1 cellular context compared by ENCODE assay signal in genomic region chr1:116412480-116412798, GRCh38.
TF ChIP-seq lines count a peak whose summit lies in the region.

No MANE protein-coding gene starts in this region.

TF ChIP-seq in HepG2, 621 proteins besides CTCF, POLR2A, EP300 and RAD21 (continued from another document and continues in another):
- TF ChIP-seq NR0B2 (CRISPR knock-in tag; IDR thresholded peaks at IDR 0.05) = no peak
- no peak for TF ChIP-seq RBAK (CRISPR knock-in tag; IDR thresholded peaks at IDR 0.05)
- no peak for TF ChIP-seq KLF12 (CRISPR knock-in tag; IDR thresholded peaks at IDR 0.05; ENCODE audit: borderline replicate concordance)
- no peak for TF ChIP-seq SCMH1 (CRISPR knock-in tag; IDR thresholded peaks at IDR 0.05; ENCODE audit: borderline replicate concordance)
- TF ChIP-seq TARDBP (CRISPR knock-in tag; IDR thresholded peaks at IDR 0.05) = peak; percentile 42; the same call in 1 of the 2 replicates
- TF ChIP-seq SPEN (CRISPR knock-in tag; IDR thresholded peaks at IDR 0.05; ENCODE audit: low read depth) = no peak
- no peak for TF ChIP-seq GMEB1 (CRISPR knock-in tag; IDR thresholded peaks at IDR 0.05; ENCODE audit: borderline replicate concordance)
- no peak for TF ChIP-seq ZNF512B (CRISPR knock-in tag; IDR thresholded peaks at IDR 0.05; ENCODE audit: borderline replicate concordance)
- TF ChIP-seq ZNF296 (CRISPR knock-in tag; conservative IDR thresholded peaks at IDR 0.05) = no peak
- TF ChIP-seq TCF7 (IDR thresholded peaks at IDR 0.05; ENCODE audit: low read depth) = no peak
- no peak for TF ChIP-seq SKIL (CRISPR knock-in tag; IDR thresholded peaks at IDR 0.05; ENCODE audit: borderline replicate concordance)
- no peak for TF ChIP-seq SKI (IDR thresholded peaks at IDR 0.05; ENCODE audit: partially characterized antibody)
- TF ChIP-seq ARID4A (CRISPR knock-in tag; IDR thresholded peaks at IDR 0.05; ENCODE audit: borderline replicate concordance) = no peak
- TF ChIP-seq PRDM4 (CRISPR knock-in tag; IDR thresholded peaks at IDR 0.05; ENCODE audit: borderline replicate concordance) = no peak
- no peak for TF ChIP-seq ZNF546 (CRISPR knock-in tag; conservative IDR thresholded peaks at IDR 0.05)
- TF ChIP-seq ZFAT (CRISPR knock-in tag; conservative IDR thresholded peaks at IDR 0.05) = no peak
- TF ChIP-seq ZFP36 (IDR thresholded peaks at IDR 0.05; ENCODE audit: borderline replicate concordance, low read depth, low read length, partially characterized antibody) = no peak
- 0 out of 2 replicates have a peak, but pooled peaks have one; percentile 6 for TF ChIP-seq MEIS1 (CRISPR knock-in tag; IDR thresholded peaks at IDR 0.05; ENCODE audit: borderline replicate concordance)
- no peak for TF ChIP-seq GZF1 (CRISPR knock-in tag; IDR thresholded peaks at IDR 0.05)
- no peak for TF ChIP-seq SMAD1 (CRISPR knock-in tag; IDR thresholded peaks at IDR 0.05; ENCODE audit: borderline replicate concordance, low read depth)
- 0 out of 2 replicates have a peak, but pooled peaks have one; percentile 3 for TF ChIP-seq HNRNPUL1 (IDR thresholded peaks at IDR 0.05; ENCODE audit: low read depth, low read length)
- TF ChIP-seq ZC3H4 (CRISPR knock-in tag; IDR thresholded peaks at IDR 0.05; ENCODE audit: borderline replicate concordance) = no peak
- 0 out of 3 replicates have a peak, but pooled peaks have one; percentile 2 for TF ChIP-seq MXI1 (IDR thresholded peaks at IDR 0.05; ENCODE audit: borderline replicate concordance, low read depth, low read length)
- no peak for TF ChIP-seq MBD4 (IDR thresholded peaks at IDR 0.05; ENCODE audit: borderline replicate concordance, low read length)
- TF ChIP-seq ZNF883 (CRISPR knock-in tag; IDR thresholded peaks at IDR 0.05; ENCODE audit: not compliant biosample characterization) = no peak
- no peak for TF ChIP-seq ATF3 (CRISPR knock-in tag; IDR thresholded peaks at IDR 0.05)
- 0 out of 2 replicates have a peak, but pooled peaks have one; percentile 52 for TF ChIP-seq SMYD3 (CRISPR knock-in tag; IDR thresholded peaks at IDR 0.05)
- TF ChIP-seq IRF9 (CRISPR knock-in tag; IDR thresholded peaks at IDR 0.05; ENCODE audit: borderline replicate concordance) = no peak
- no peak for TF ChIP-seq AHR (CRISPR knock-in tag; IDR thresholded peaks at IDR 0.05)
- no peak for TF ChIP-seq ZNF253 (CRISPR knock-in tag; IDR thresholded peaks at IDR 0.05; ENCODE audit: borderline replicate concordance)
- no peak for TF ChIP-seq ATM (IDR thresholded peaks at IDR 0.05; ENCODE audit: borderline replicate concordance)
- TF ChIP-seq NFYC (CRISPR knock-in tag; IDR thresholded peaks at IDR 0.05) = no peak
- TF ChIP-seq ZNF136 (CRISPR knock-in tag; IDR thresholded peaks at IDR 0.05; ENCODE audit: low read depth) = no peak
- peak; percentile 55; the same call in 1 of the 2 replicates for TF ChIP-seq MAX (IDR thresholded peaks at IDR 0.05)
- no peak for TF ChIP-seq CREB3 (CRISPR knock-in tag; IDR thresholded peaks at IDR 0.05)
- no peak for TF ChIP-seq IKZF1 (IDR thresholded peaks at IDR 0.05)
- no peak for TF ChIP-seq AGO1 (IDR thresholded peaks at IDR 0.05; ENCODE audit: low read depth, low read length, poor library complexity, severe bottlenecking)
- TF ChIP-seq ZNF704 (CRISPR knock-in tag; IDR thresholded peaks at IDR 0.05; ENCODE audit: borderline replicate concordance) = no peak
- no peak for TF ChIP-seq ZMYM3 (CRISPR knock-in tag; IDR thresholded peaks at IDR 0.05)
- TF ChIP-seq ZNF234 (CRISPR knock-in tag; conservative IDR thresholded peaks at IDR 0.05) = no peak
- TF ChIP-seq ZUFSP (CRISPR knock-in tag; IDR thresholded peaks at IDR 0.05; ENCODE audit: borderline replicate concordance) = no peak
- TF ChIP-seq HIVEP1 (CRISPR knock-in tag; IDR thresholded peaks at IDR 0.05) = no peak
- TF ChIP-seq ZNF781 (CRISPR knock-in tag; IDR thresholded peaks at IDR 0.05; ENCODE audit: borderline replicate concordance, not compliant biosample characterization) = no peak
